In genomic region chr2:199470672-199471442, GRCh38 we compare ENCODE assay signal across 8 cellular contexts. TPM values are rescaled to one million over a fixed set of nuclear protein-coding genes. Genes with fewer than 3 reads are reported as not detected.
DNase-seq lines count a peak whose midpoint lies in the region; ATAC-seq and TF ChIP-seq lines count a peak whose summit lies in the region.

No MANE protein-coding gene starts in this region.

- no peak overlapping the region for H3K4me3 Mint-ChIP-seq in activated T-cell treated with anti-CD3 and anti-CD28 coated beads, Interleukin-2, amount 50 U/mL, for 24 hours
- peak overlapping the region; percentile 44 for H3K4me3 Mint-ChIP-seq in chondrocyte (ENCODE audit: unreplicated experiment)
- peak overlapping the region; percentile 41 for H3K4me3 Mint-ChIP-seq in mesothelial cell of epicardium

- H3K36me3 Mint-ChIP-seq in activated T-cell treated with anti-CD3 and anti-CD28 coated beads, Interleukin-2, amount 50 U/mL, for 24 hours (ENCODE audit: low read depth), result no peaks in the 10 kb centered on the region
- H3K36me3 Mint-ChIP-seq in chondrocyte (ENCODE audit: low read depth), result peaks cover 2% of the 10 kb centered on the region
- H3K36me3 Mint-ChIP-seq in mesothelial cell of epicardium, result no peaks in the 10 kb centered on the region

- TF ChIP-seq CTCF in chondrocyte (IDR thresholded peaks at IDR 0.05) (no peak), mesothelial cell of epicardium (IDR thresholded peaks at IDR 0.05; ENCODE audit: unreplicated experiment) (no peak), tibial artery (IDR thresholded peaks at IDR 0.05) (no peak)

- no peak for ATAC-seq in GM18909 (IDR thresholded peaks at IDR 0.05; ENCODE audit: poor library complexity, unreplicated experiment)
- no peak for ATAC-seq in GM18867 (IDR thresholded peaks at IDR 0.05; ENCODE audit: unreplicated experiment)

- H3K9me3 ChIP-seq in tibial artery, result no peaks in the 10 kb centered on the region

- peaks cover 20% of the 10 kb centered on the region for H3K4me1 Mint-ChIP-seq in activated T-cell treated with anti-CD3 and anti-CD28 coated beads, Interleukin-2, amount 50 U/mL, for 24 hours (ENCODE audit: low read depth)
- H3K4me1 Mint-ChIP-seq in chondrocyte (ENCODE audit: low read depth) (peaks cover 26% of the 10 kb centered on the region), mesothelial cell of epicardium (peaks cover 18% of the 10 kb centered on the region)

- peaks cover 7 to 99% of the 10 kb centered on the region in 2 donors for H3K27me3 ChIP-seq in tibial artery

- DNase-seq in activated T-cell treated with anti-CD3 and anti-CD28 coated beads, Interleukin-2, amount 50 U/mL, for 48 hours, result peak; percentile 19 to 21
- no peak for DNase-seq in activated T-cell treated with anti-CD3 and anti-CD28 coated beads, Interleukin-2, amount 50 U/mL, for 24 hours
- DNase-seq in chondrocyte (ENCODE audit: low spot score), result no peak
- DNase-seq in mesothelial cell of epicardium (ENCODE audit: low spot score in 2 of 2, unreplicated experiment in 2 of 2), result no peak
- DNase-seq in tibial artery, result no peak
- DNase-seq in GOT3 (lab: John Stamatoyannopoulos, UW), result no peak

- no peaks in the 10 kb centered on the region for H3K9me3 Mint-ChIP-seq in activated T-cell treated with anti-CD3 and anti-CD28 coated beads, Interleukin-2, amount 50 U/mL, for 24 hours
- H3K9me3 Mint-ChIP-seq in chondrocyte (ENCODE audit: low read depth) (no peaks in the 10 kb centered on the region), mesothelial cell of epicardium (no peaks in the 10 kb centered on the region)

- H3K4me1 ChIP-seq in tibial artery, result peaks cover 0 to 33% (median 29%) of the 10 kb centered on the region in 4 donors

- H3K36me3 ChIP-seq in tibial artery, result no peaks in the 10 kb centered on the region

- no peak overlapping the region for H3K27ac ChIP-seq in tibial artery

- intact Hi-C loops in tibial artery (cut with DNase I; ENCODE audit: low total_unique reads), result no loop called here

- no peak overlapping the region for H3K27ac Mint-ChIP-seq in activated T-cell treated with anti-CD3 and anti-CD28 coated beads, Interleukin-2, amount 50 U/mL, for 24 hours
- no peak overlapping the region for H3K27ac Mint-ChIP-seq in chondrocyte (ENCODE audit: unreplicated experiment)
- no peak overlapping the region for H3K27ac Mint-ChIP-seq in mesothelial cell of epicardium

- H3K27me3 Mint-ChIP-seq in activated T-cell treated with anti-CD3 and anti-CD28 coated beads, Interleukin-2, amount 50 U/mL, for 24 hours, result peaks cover 91% of the 10 kb centered on the region
- H3K27me3 Mint-ChIP-seq in chondrocyte (ENCODE audit: low read depth) (peaks cover 91% of the 10 kb centered on the region), mesothelial cell of epicardium (ENCODE audit: low read depth) (peaks cover 99% of the 10 kb centered on the region)

- H3K4me3 ChIP-seq in tibial artery, result peak overlapping the region; percentile 13 to 42

RNA-seq across cellular contexts. Expression of gene SATB2, which starts 13.1 kb away (rescaled TPM):
- total RNA-seq in chondrocyte (10.5 to 12.0 TPM (median 11.6 TPM) in 3 replicates), mesothelial cell of epicardium (3.4 to 4.0 TPM (median 3.8 TPM) in 3 replicates)

Comparison
In these comparisons a context has a peak if more than half of its experiments do, and no peak if none do; other contexts are left out.
1. DNase-seq: peak in activated T-cell treated with anti-CD3 and anti-CD28 coated beads, Interleukin-2, amount 50 U/mL, for 48 hours (2 of 2); none in activated T-cell treated with anti-CD3 and anti-CD28 coated beads, Interleukin-2, amount 50 U/mL, for 24 hours (single experiment), chondrocyte (single experiment), mesothelial cell of epicardium (0 of 2), tibial artery (0 of 2) and GOT3 (single experiment).